9 cellular contexts compared by ENCODE assay signal in the genomic region with DNA sequence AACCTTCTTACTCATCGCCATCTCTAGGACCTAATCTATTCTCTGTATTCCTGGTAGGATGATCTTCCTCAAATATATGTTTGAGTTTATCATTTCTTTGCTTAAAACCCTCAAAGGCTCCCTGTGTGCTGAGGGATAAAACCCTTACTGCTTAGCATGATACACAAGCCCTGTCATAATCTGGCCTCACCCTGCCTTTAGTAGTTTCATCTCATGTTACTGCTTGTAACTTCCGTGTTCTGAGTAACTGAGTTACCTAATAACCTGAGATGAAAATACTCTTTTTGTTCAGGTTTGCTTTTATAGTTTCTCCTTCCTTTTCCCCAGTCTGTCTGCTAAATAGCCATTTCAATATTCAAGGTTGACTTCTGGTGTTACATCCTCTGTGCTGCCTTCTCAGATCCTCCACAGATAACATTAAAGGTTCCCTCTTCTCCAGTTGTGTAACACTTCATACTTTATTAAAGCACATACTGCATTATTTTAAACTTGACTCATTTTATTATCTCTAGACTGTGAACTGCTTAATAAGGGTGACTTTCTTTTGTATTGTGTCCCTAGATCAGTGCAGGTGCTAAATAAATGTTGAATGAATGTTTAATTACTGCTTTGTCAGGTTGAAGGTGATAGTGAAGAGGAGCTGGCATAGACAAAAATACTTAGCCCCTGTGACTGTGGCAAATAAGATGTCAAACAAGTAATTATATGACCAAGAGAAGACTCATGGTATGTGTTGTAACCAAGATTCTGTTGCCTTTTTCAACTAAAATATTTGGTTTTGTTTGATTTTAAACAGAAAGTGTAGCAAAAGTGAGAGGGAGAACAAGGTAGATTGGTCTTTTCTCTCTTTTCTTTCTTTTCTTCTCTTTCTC. TPM values are rescaled to one million over a fixed set of nuclear protein-coding genes. Genes with fewer than 3 reads are reported as not detected.
DNase-seq lines count a peak whose midpoint lies in the region; ATAC-seq and TF ChIP-seq lines count a peak whose summit lies in the region.
"Had no signal": no experiment of that assay in that cellular context is flagged by ENCODE, and none has a peak within 500 bp of the region (broad histone marks: within the 10 kb centered on the region; RNA-seq: fewer than 3 reads in every experiment).

No MANE protein-coding gene starts in this region.

- no peaks in the 10 kb centered on the region for H3K27me3 Mint-ChIP-seq in activated T-cell treated with anti-CD3 and anti-CD28 coated beads, Interleukin-2, amount 50 U/mL, for 24 hours

- WGBS in heart left ventricle, 4 donors = 64 to 75% (median 72%) methylated on average over 2 of the region's 2 CpGs
- 85% methylated on average over 2 of the region's 2 CpGs for WGBS in thyroid gland, 2 donors

- peaks cover 60% of the 10 kb centered on the region for H3K4me1 Mint-ChIP-seq in activated T-cell treated with anti-CD3 and anti-CD28 coated beads, Interleukin-2, amount 50 U/mL, for 24 hours (ENCODE audit: low read depth)

- no peak overlapping the region for H3K4me3 Mint-ChIP-seq in activated T-cell treated with anti-CD3 and anti-CD28 coated beads, Interleukin-2, amount 50 U/mL, for 24 hours

- H3K27ac Mint-ChIP-seq in activated T-cell treated with anti-CD3 and anti-CD28 coated beads, Interleukin-2, amount 50 U/mL, for 24 hours = peak overlapping the region; percentile 85

- ATAC-seq in heart left ventricle = peak in 2 of 4 donors; percentile 40
- no peak for ATAC-seq in GM18861 (IDR thresholded peaks at IDR 0.05; ENCODE audit: unreplicated experiment)

- TF ChIP-seq CTCF in Peyer's patch (IDR thresholded peaks at IDR 0.05) (no peak), heart left ventricle (IDR thresholded peaks at IDR 0.05) (no peak), thyroid gland (IDR thresholded peaks at IDR 0.05) (no peak)

- TF ChIP-seq POLR2A in Peyer's patch (IDR thresholded peaks at IDR 0.05) = no peak
- no peak for TF ChIP-seq POLR2A in heart left ventricle (IDR thresholded peaks at IDR 0.05)
- no peak for TF ChIP-seq POLR2A in thyroid gland (IDR thresholded peaks at IDR 0.05)

- H3K36me3 Mint-ChIP-seq in activated T-cell treated with anti-CD3 and anti-CD28 coated beads, Interleukin-2, amount 50 U/mL, for 24 hours (ENCODE audit: low read depth) = peaks cover 31% of the 10 kb centered on the region

- intact Hi-C loops in heart left ventricle (cut with DNase I) = no loop called here
- intact Hi-C loops in thyroid gland (cut with DNase I) = no loop called here

- no peaks in the 10 kb centered on the region for H3K9me3 ChIP-seq in Peyer's patch
- no peaks in the 10 kb centered on the region for H3K9me3 ChIP-seq in heart left ventricle
- no peaks in the 10 kb centered on the region for H3K9me3 ChIP-seq in thyroid gland

- H3K27ac ChIP-seq in Peyer's patch (peak overlapping the region in 3 of 4 donors; percentile 24 to 72 (median 63)), heart left ventricle (peak overlapping the region in 7 of 12 donors; percentile 0 to 47 (median 25)), thyroid gland (peak overlapping the region; percentile 2 to 67 (median 62))

- no peaks in the 10 kb centered on the region for H3K9me3 Mint-ChIP-seq in activated T-cell treated with anti-CD3 and anti-CD28 coated beads, Interleukin-2, amount 50 U/mL, for 24 hours

- no peak for DNase-seq in activated T-cell treated with anti-CD3 and anti-CD28 coated beads, Interleukin-2, amount 50 U/mL, for 24 hours
- DNase-seq in activated T-cell treated with anti-CD3 and anti-CD28 coated beads, Interleukin-2, amount 50 U/mL, for 48 hours = no peak
- peak in 1 of 3 donors; percentile 57 for DNase-seq in Peyer's patch
- DNase-seq in heart left ventricle = no peak
- no peak for DNase-seq in thyroid gland
- DNase-seq in OCI-M2 (lab: John Stamatoyannopoulos, UW; ENCODE audit: unreplicated experiment) = no peak
- no peak for DNase-seq in NAMALWA (ENCODE audit: low spot score)
- DNase-seq: DND-41 had no signal

- H3K27me3 ChIP-seq in Peyer's patch (no peaks in the 10 kb centered on the region), heart left ventricle (no peaks in the 10 kb centered on the region), thyroid gland (no peaks in the 10 kb centered on the region)

- H3K4me3 ChIP-seq in Peyer's patch (no peak overlapping the region), heart left ventricle (no peak overlapping the region), thyroid gland (replicated peaks in 1 of 3) (no peak overlapping the region)

- H3K4me1 ChIP-seq in Peyer's patch = peaks cover 0 to 31% (median 0%) of the 10 kb centered on the region in 4 donors
- H3K4me1 ChIP-seq in heart left ventricle = peaks cover 0 to 72% (median 44%) of the 10 kb centered on the region in 12 donors
- H3K4me1 ChIP-seq in thyroid gland = peaks cover 44 to 61% of the 10 kb centered on the region in 2 donors

- H3K36me3 ChIP-seq in Peyer's patch (no peaks in the 10 kb centered on the region), heart left ventricle (no peaks in the 10 kb centered on the region), thyroid gland (no peaks in the 10 kb centered on the region)

RNA-seq across cellular contexts. Expression of a gene that starts 47.8 kb away (rescaled TPM):
- 10 to 100 TPM; 40.5 to 93.3 (median 66.8) TPM for total RNA-seq in Peyer's patch
- 10 to 100 TPM; 13.6 to 30.5 (median 23.9) TPM for total RNA-seq in heart left ventricle
- polyA plus RNA-seq in heart left ventricle = 1 to 10 TPM; 4.9 to 5.8 TPM
- total RNA-seq in thyroid gland = 100 to 1,000 TPM in 2 of 4 donors, 10 to 100 TPM in 2; 76.1 to 122 (median 102) TPM
